19 cellular contexts compared by ENCODE assay signal in the genomic region with DNA sequence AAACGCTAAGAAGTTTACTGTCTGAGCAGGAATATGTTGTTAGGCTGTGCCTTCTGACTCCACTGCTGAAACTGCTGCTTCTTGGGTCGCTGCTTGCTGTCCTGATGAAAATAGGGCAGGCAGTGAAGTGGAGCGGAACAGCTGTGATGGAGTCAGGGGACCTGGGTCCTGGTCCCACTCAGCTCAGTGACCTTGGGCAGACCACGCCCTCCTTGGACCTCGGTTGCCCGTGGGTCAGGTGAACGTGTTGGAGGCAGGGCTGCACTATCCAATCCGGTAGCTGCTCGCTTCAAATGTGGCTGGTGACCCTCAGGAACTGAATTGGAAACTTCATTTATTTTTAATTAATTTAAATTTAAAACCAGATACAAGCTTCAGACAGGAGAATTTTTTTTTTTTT.
"Had no signal": no experiment of that assay in that cellular context is flagged by ENCODE, and none has a peak within 500 bp of the region (broad histone marks: within the 10 kb centered on the region; RNA-seq: fewer than 3 reads in every experiment).

No MANE protein-coding gene starts in this region.

- DNase-seq: cerebellar nuclear complex; effector CD4-positive, alpha-beta T cell; foreskin fibroblast; gastrocnemius medialis; islet precursor cell; left ventricle myocardium superior; lower lobe of right lung; naive thymus-derived CD8-positive, alpha-beta T cell; nephron progenitor cell; occipital lobe; ovary; stimulated activated CD4-positive, alpha-beta T cell treated with anti-CD3 and anti-CD28 coated beads, Interleukin-4, amount 100 ng/mL, for 4 hours; stimulated activated naive B cell treated with anti-CD40 and anti-IgM and Interleukin-4, amounts not matched to agents 10 μg/mL and 1 μg/mL and 100 μg/mL, for 72 hours had no signal

- H3K9me3 Mint-ChIP-seq: naive thymus-derived CD8-positive, alpha-beta T cell; nephron progenitor cell; stimulated activated naive CD8-positive, alpha-beta T cell treated with anti-CD3 and anti-CD28 coated beads, Interleukin-15, Interleukin-2, amounts not matched to agents 100 ng/mL and 50 ng/mL, for 24 hours had no signal

- H3K36me3 Mint-ChIP-seq: naive thymus-derived CD8-positive, alpha-beta T cell had no signal

- ATAC-seq: gastrocnemius medialis; left ventricle myocardium superior; lower lobe of right lung; naive thymus-derived CD8-positive, alpha-beta T cell; sciatic nerve; stimulated activated naive B cell treated with anti-CD40 and anti-IgM and Interleukin-4, amounts not matched to agents 10 μg/mL and 1 μg/mL and 100 μg/mL, for 72 hours had no signal

- H3K4me1 Mint-ChIP-seq: stimulated activated naive B cell treated with anti-CD40 and anti-IgM and Interleukin-4, amounts not matched to agents 10 μg/mL and 1 μg/mL and 100 μg/mL, for 72 hours had no signal

- H3K4me3 Mint-ChIP-seq: naive thymus-derived CD8-positive, alpha-beta T cell; nephron progenitor cell; stimulated activated naive B cell treated with anti-CD40 and anti-IgM and Interleukin-4, amounts not matched to agents 10 μg/mL and 1 μg/mL and 100 μg/mL, for 72 hours; stimulated activated naive CD8-positive, alpha-beta T cell treated with anti-CD3 and anti-CD28 coated beads, Interleukin-15, Interleukin-2, amounts not matched to agents 100 ng/mL and 50 ng/mL, for 24 hours had no signal

- H3K27ac Mint-ChIP-seq: nephron progenitor cell; stimulated activated naive B cell treated with anti-CD40 and anti-IgM and Interleukin-4, amounts not matched to agents 10 μg/mL and 1 μg/mL and 100 μg/mL, for 72 hours; stimulated activated naive CD8-positive, alpha-beta T cell treated with anti-CD3 and anti-CD28 coated beads, Interleukin-15, Interleukin-2, amounts not matched to agents 100 ng/mL and 50 ng/mL, for 24 hours had no signal

- H3K27ac ChIP-seq: dorsolateral prefrontal cortex, gastrocnemius medialis, lower lobe of right lung, ovary, thoracic aorta, tibial nerve, upper lobe of left lung had no signal
